In genomic region chr12:114708598-114708997, GRCh38 we compare ENCODE assay signal across 12 cellular contexts. TPM values are rescaled to one million over a fixed set of nuclear protein-coding genes. Genes with fewer than 3 reads are reported as not detected.
"Had no signal": no experiment of that assay in that cellular context is flagged by ENCODE, and none has a peak within 500 bp of the region (broad histone marks: within the 10 kb centered on the region; RNA-seq: fewer than 3 reads in every experiment).

No MANE protein-coding gene starts in this region.

RNA-seq across cellular contexts. Expression of gene TBX3, which starts 24.6 kb away (rescaled TPM):
- total RNA-seq: activated B cell treated with CpG ODN at 0.5 μM for 24 hours; activated CD4-positive, alpha-beta memory T cell treated with anti-CD3 and anti-CD28 coated beads for 36 hours; activated CD4-positive, alpha-beta memory T cell treated with anti-CD3 and anti-CD28 coated beads, Interleukin-2, amount 10 ng/mL, durations not matched to agents 7 days and 5 days; activated CD4-positive, alpha-beta T cell treated with anti-CD3 and anti-CD28 coated beads for 36 hours; activated CD4-positive, alpha-beta T cell treated with anti-CD3 and anti-CD28 coated beads, Interleukin-2, amount 10 ng/mL, durations not matched to agents 24 days and 14 days; activated CD4-positive, alpha-beta T cell treated with anti-CD3 and anti-CD28 coated beads, Interleukin-2, amount 10 ng/mL, durations not matched to agents 7 days and 5 days; activated CD8-positive, alpha-beta memory T cell treated with anti-CD3 and anti-CD28 coated beads for 36 hours; activated CD8-positive, alpha-beta memory T cell treated with anti-CD3 and anti-CD28 coated beads, Interleukin-2, amount 10 ng/mL, durations not matched to agents 7 days and 5 days; activated CD8-positive, alpha-beta T cell treated with anti-CD3 and anti-CD28 coated beads for 36 hours; activated CD8-positive, alpha-beta T cell treated with anti-CD3 and anti-CD28 coated beads, Interleukin-2, amount 10 ng/mL, durations not matched to agents 7 days and 5 days; T-helper 1 cell treated with Interleukin-12 subunit alpha and Interleukin-12 subunit beta and Interleukin-4 antibody, amounts not matched to agents 30 ng/mL and 1 ng/mL, for 36 hours; T-helper 2 cell treated with Interferon-gamma antibody and Interleukin-4, amounts not matched to agents 100 ng/mL and 5 ng/mL, for 36 hours had no signal
